In genomic region chr5:140302786-140303639, GRCh38 we compare ENCODE assay signal across 8 cellular contexts. TPM values are rescaled to one million over a fixed set of nuclear protein-coding genes. Genes with fewer than 3 reads are reported as not detected.
DNase-seq lines count a peak whose midpoint lies in the region; ATAC-seq, FAIRE-seq and TF ChIP-seq lines count a peak whose summit lies in the region.

A gene with protein sequence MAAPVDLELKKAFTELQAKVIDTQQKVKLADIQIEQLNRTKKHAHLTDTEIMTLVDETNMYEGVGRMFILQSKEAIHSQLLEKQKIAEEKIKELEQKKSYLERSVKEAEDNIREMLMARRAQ (minus strand): TSS chr5:140303101. CDS start chr5:140303073, 28 bp downstream.

- H3K4me2 ChIP-seq in BLaER1 treated with 17β-estradiol and CSF1 and Interleukin-3, amounts not matched to agents 10 nM and 100 nM: peak within 1 kb of the TSS; percentile 79 to 97 (median 86)
- peak within 1 kb of the TSS; percentile 97 for H3K4me2 ChIP-seq in HepG2 (ENCODE audit: low read depth, low read length)

- no peaks in the 10 kb centered on the region for H3K27me3 ChIP-seq in BLaER1 treated with 17β-estradiol and CSF1 and Interleukin-3, amounts not matched to agents 10 nM and 100 nM
- no peaks in the 10 kb centered on the region; a peak in 1 of 5 replicates for H3K27me3 ChIP-seq in HepG2 (ENCODE audit: control insufficient read depth in 1 of 2, insufficient read depth in 2 of 2, low read length in 2 of 2)

- intact Hi-C loops in HepG2 (cut with micrococcal nuclease; ENCODE audit: unreplicated experiment): loop anchor here (5.0 kb wide), 1 partner anchor 41 kb away; no protein-coding TSS in a partner anchor

- peaks cover 31 to 55% (median 46%) of the 10 kb centered on the region in 10 experiments for H3K4me1 ChIP-seq in BLaER1 treated with 17β-estradiol and CSF1 and Interleukin-3, amounts not matched to agents 10 nM and 100 nM
- peaks cover 53% of the 10 kb centered on the region for H3K4me1 ChIP-seq in HepG2 (ENCODE audit: insufficient read depth, low read length)

- no peak for TF ChIP-seq CTCF in HepG2 (CRISPR knock-in tag; IDR thresholded peaks at IDR 0.05)

- no peak for TF ChIP-seq RAD21 in HepG2 (CRISPR knock-in tag; IDR thresholded peaks at IDR 0.05)

- peak within 1 kb of the TSS; percentile 99 for H2AFZ ChIP-seq in HepG2 (ENCODE audit: low read length)

- BruUV-seq in HepG2 (replicated peaks; lab: Mats Ljungman, UMichigan): TSS peak; percentile 87

- ATAC-seq in GM19351 (IDR thresholded peaks at IDR 0.05; ENCODE audit: unreplicated experiment) (peak; percentile 99), HG03558 (IDR thresholded peaks at IDR 0.05; ENCODE audit: extremely low read depth, unreplicated experiment) (peak; percentile 78), HepG2 (peak; percentile 96)

- in situ Hi-C loops in HepG2 (cut with HindIII; ENCODE audit: extremely low pct_ligation_motif_present, low pct_unique_long_range_greater_than_20kb): no loop called here

- TF ChIP-seq POLR2A in HepG2 (IDR thresholded peaks at IDR 0.05; ENCODE audit: insufficient read depth in 1 of 2, low read depth in 2 of 2, low read length in 2 of 2): peak; percentile 63 to 74; a peak in 3 of 4 replicates

- H4K20me1 ChIP-seq in BLaER1 treated with 17β-estradiol and CSF1 and Interleukin-3, amounts not matched to agents 10 nM and 100 nM: peaks cover 0 to 4% (median 0%) of the 10 kb centered on the region in 11 experiments; a peak in 2 of 22 replicates
- H4K20me1 ChIP-seq in HepG2 (ENCODE audit: insufficient read depth, low read length): no peaks in the 10 kb centered on the region

- peak; percentile 91 for DNase-seq in NCI-H774 (lab: John Stamatoyannopoulos, UW)
- peak; percentile 86 to 89 for DNase-seq in activated CD4-positive, alpha-beta T cell treated with anti-CD3 and anti-CD28 coated beads, Interleukin-2, amount 50 U/mL, for 4 hours
- DNase-seq in dermis microvascular lymphatic vessel endothelial cell (ENCODE audit: low read depth in 2 of 2): peak; percentile 84 to 95
- peak; percentile 95 for DNase-seq in HepG2 (ENCODE audit: low spot score)
- DNase-seq in stimulated activated CD4-positive, alpha-beta T cell treated with anti-CD3 and anti-CD28 coated beads, Interleukin-4, amount 100 ng/mL, for 1 hour: peak; percentile 88

- 2% methylated on average over 19 of the region's 30 CpGs for WGBS in HepG2 (ENCODE audit: low lambda C conversion rate)

- TF ChIP-seq EP300 in HepG2 (IDR thresholded peaks at IDR 0.05; ENCODE audit: low read depth in 2 of 2, low read length in 2 of 2): no peak
- TF ChIP-seq EP300 in HepG2 (CRISPR knock-in tag; IDR thresholded peaks at IDR 0.05; ENCODE audit: borderline replicate concordance): no peak

- CTCF ChIA-PET in HepG2 (lab: Yijun Ruan, JAX; ENCODE audit: low intra/inter-chr PET ratio, low total read pairs): no interaction called here

- peak within 1 kb of the TSS; percentile 82 to 95 (median 90) for H3K27ac ChIP-seq in BLaER1 treated with 17β-estradiol and CSF1 and Interleukin-3, amounts not matched to agents 10 nM and 100 nM
- peak within 1 kb of the TSS; percentile 79 for H3K27ac ChIP-seq in HepG2 (ENCODE audit: extremely low read length, insufficient read depth, low read length)

- peak within 1 kb of the TSS; percentile 82 to 96 (median 93) for H3K9ac ChIP-seq in BLaER1 treated with 17β-estradiol and CSF1 and Interleukin-3, amounts not matched to agents 10 nM and 100 nM
- H3K9ac ChIP-seq in HepG2 (ENCODE audit: insufficient read depth, low read depth, low read length): peak within 1 kb of the TSS; percentile 95

- H3K4me3 ChIP-seq in BLaER1 treated with 17β-estradiol and CSF1 and Interleukin-3, amounts not matched to agents 10 nM and 100 nM: peak within 1 kb of the TSS; percentile 81 to 98 (median 90)
- peak within 1 kb of the TSS; percentile 84 to 90 (median 89) for H3K4me3 ChIP-seq in HepG2 (replicated peaks in 1 of 3; ENCODE audit: insufficient read depth in 1 of 3, low read depth in 2 of 3, low read length in 3 of 3)

- POLR2A ChIA-PET in HepG2 (lab: Yijun Ruan, JAX): interaction anchor here (0.6 to 2.1 kb wide), 9 partner anchors 10 to 423 kb away, joined by 3 to 15 read pairs (median 4); partner anchors contain the start of gene HBEGF

- H3K36me3 ChIP-seq in BLaER1 treated with 17β-estradiol and CSF1 and Interleukin-3, amounts not matched to agents 10 nM and 100 nM: peaks cover 23 to 27% (median 26%) of the 10 kb centered on the region in 11 experiments
- H3K36me3 ChIP-seq in HepG2 (replicated peaks in 1 of 2; ENCODE audit: control insufficient read depth in 1 of 2, insufficient read depth in 2 of 2, low read length in 2 of 2): peaks cover 3 to 9% of the 10 kb centered on the region in 2 experiments; a peak in 2 of 5 replicates

- peaks cover 45% of the 10 kb centered on the region for H3K79me2 ChIP-seq in HepG2 (ENCODE audit: insufficient read depth, low read length)

- no peaks in the 10 kb centered on the region for H3K9me3 ChIP-seq in BLaER1 treated with 17β-estradiol and CSF1 and Interleukin-3, amounts not matched to agents 10 nM and 100 nM (replicated peaks in 1 of 11)
- H3K9me3 ChIP-seq in HepG2 (ENCODE audit: low read length): no peaks in the 10 kb centered on the region

- peak; percentile 42 for FAIRE-seq in HepG2 (lab: Jason Lieb, UNC)

TF ChIP-seq in HepG2, 621 proteins besides CTCF, POLR2A, EP300 and RAD21 (continues in another document):
- TF ChIP-seq MAFF (IDR thresholded peaks at IDR 0.05; ENCODE audit: low read depth, low read length) (no peak), EHMT2 (IDR thresholded peaks at IDR 0.05; ENCODE audit: borderline replicate concordance, low read depth, low read length) (no peak), ZFX (CRISPR knock-in tag; IDR thresholded peaks at IDR 0.05; ENCODE audit: low read depth) (peak; percentile 80), ZSCAN31 (CRISPR knock-in tag; IDR thresholded peaks at IDR 0.05; ENCODE audit: low read depth) (peak; percentile 48; the same call in 1 of the 2 replicates)
- TF ChIP-seq, protein P1, sequence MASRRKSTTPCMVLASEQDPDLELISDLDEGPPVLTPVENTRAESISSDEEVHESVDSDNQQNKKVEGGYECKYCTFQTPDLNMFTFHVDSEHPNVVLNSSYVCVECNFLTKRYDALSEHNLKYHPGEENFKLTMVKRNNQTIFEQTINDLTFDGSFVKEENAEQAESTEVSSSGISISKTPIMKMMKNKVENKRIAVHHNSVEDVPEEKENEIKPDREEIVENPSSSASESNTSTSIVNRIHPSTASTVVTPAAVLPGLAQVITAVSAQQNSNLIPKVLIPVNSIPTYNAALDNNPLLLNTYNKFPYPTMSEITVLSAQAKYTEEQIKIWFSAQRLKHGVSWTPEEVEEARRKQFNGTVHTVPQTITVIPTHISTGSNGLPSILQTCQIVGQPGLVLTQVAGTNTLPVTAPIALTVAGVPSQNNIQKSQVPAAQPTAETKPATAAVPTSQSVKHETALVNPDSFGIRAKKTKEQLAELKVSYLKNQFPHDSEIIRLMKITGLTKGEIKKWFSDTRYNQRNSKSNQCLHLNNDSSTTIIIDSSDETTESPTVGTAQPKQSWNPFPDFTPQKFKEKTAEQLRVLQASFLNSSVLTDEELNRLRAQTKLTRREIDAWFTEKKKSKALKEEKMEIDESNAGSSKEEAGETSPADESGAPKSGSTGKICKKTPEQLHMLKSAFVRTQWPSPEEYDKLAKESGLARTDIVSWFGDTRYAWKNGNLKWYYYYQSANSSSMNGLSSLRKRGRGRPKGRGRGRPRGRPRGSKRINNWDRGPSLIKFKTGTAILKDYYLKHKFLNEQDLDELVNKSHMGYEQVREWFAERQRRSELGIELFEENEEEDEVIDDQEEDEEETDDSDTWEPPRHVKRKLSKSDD (CRISPR knock-in tag; IDR thresholded peaks at IDR 0.05; ENCODE audit: low read depth): no peak

RNA-seq across cellular contexts. Expression of the gene that starts here (rescaled TPM):
- 63.2 and 65.4 TPM in 2 replicates for total RNA-seq in dermis microvascular lymphatic vessel endothelial cell
- 70.8 and 102 TPM in 2 replicates for total RNA-seq in HepG2 (2016; rRNA removed; fragmentation: Illumina TruSeq; extraction: Trizol)
- 30.8 and 31.4 TPM in 2 replicates for total RNA-seq in HepG2 (2016; cell fraction: cytosol; rRNA removed; fragmentation: Illumina TruSeq; extraction: Trizol; ENCODE audit: low read depth)
- 73.4 and 106 TPM in 2 replicates for total RNA-seq in HepG2 (2016; cell fraction: insoluble cytoplasmic fraction; rRNA removed; fragmentation: Illumina TruSeq; extraction: Trizol)
- total RNA-seq in HepG2 (2016; cell fraction: membrane; rRNA removed; fragmentation: Illumina TruSeq; extraction: Trizol): 63.5 and 65.6 TPM in 2 replicates
- total RNA-seq in HepG2 (2016; cell fraction: nucleus; rRNA removed; fragmentation: Illumina TruSeq; extraction: Trizol): 34.9 and 39.3 TPM in 2 replicates
- 67.2 and 70.4 TPM in 2 replicates for polyA plus RNA-seq in HepG2 (2011; rRNA removed)
- 82.6 and 98.7 TPM in 2 replicates for polyA plus RNA-seq in HepG2 (2011; cell fraction: cytosol; rRNA removed)
- polyA plus RNA-seq in HepG2 (2011; cell fraction: nucleus; rRNA removed): 19.1 and 24.2 TPM in 2 replicates
- polyA plus RNA-seq in HepG2 (2012): 91.4 and 114 TPM in 2 replicates
- 34.9 and 37.0 TPM in 2 replicates for polyA plus RNA-seq in HepG2 (2016; cell fraction: cytosol; fragmentation: Illumina TruSeq; extraction: Trizol; ENCODE audit: low read depth)
- polyA plus RNA-seq in HepG2 (2016; cell fraction: insoluble cytoplasmic fraction; fragmentation: Illumina TruSeq; extraction: Trizol; ENCODE audit: low read depth): 154 TPM in 2 replicates
- 58.7 and 63.7 TPM in 2 replicates for polyA plus RNA-seq in HepG2 (2016; cell fraction: membrane; fragmentation: Illumina TruSeq; extraction: Trizol; ENCODE audit: low read depth)
- 45.6 and 54.4 TPM in 2 replicates for polyA plus RNA-seq in HepG2 (2016; cell fraction: nucleus; fragmentation: Illumina TruSeq; extraction: Trizol; ENCODE audit: insufficient read depth, low read depth)
- polyA minus RNA-seq in HepG2 (2011; rRNA and poly(A)+ RNA removed; ENCODE audit: low replicate concordance): 91.1 and 127 TPM in 2 replicates
- 32.0 and 33.9 TPM in 2 replicates for polyA minus RNA-seq in HepG2 (2011; cell fraction: cytosol; rRNA and poly(A)+ RNA removed)
- polyA minus RNA-seq in HepG2 (2011; cell fraction: nucleus; rRNA and poly(A)+ RNA removed): 33.0 and 40.5 TPM in 2 replicates

Comparison
In these comparisons a context has a peak if more than half of its experiments do, and no peak if none do; other contexts are left out.
1. Peak in every context shown above with its lines: DNase-seq, ATAC-seq, H3K4me3 ChIP-seq and H3K27ac ChIP-seq.